In the genomic region with DNA sequence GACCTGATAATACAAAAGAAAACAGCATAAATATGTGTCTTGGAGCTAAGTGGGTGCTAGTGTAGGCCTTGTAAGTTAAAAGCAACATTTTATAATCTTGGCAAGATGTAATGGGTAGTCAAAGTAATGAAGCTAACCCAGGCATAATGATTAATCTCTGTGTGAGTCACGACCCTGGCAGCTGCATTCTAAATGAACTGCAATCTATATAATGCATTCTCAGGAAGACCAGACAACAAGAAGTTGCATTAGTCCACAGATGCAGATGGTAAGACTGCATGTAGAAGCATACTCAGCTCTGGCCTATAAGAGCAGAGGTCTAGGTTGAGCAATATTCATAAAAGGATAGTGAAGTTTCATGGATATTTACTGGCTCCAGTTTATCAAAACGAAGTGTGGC, we compare ENCODE assay signal across 16 cellular contexts.
DNase-seq lines count a peak whose midpoint lies in the region; ATAC-seq and TF ChIP-seq lines count a peak whose summit lies in the region.
"Had no signal": no experiment of that assay in that cellular context is flagged by ENCODE, and none has a peak within 500 bp of the region (broad histone marks: within the 10 kb centered on the region; RNA-seq: fewer than 3 reads in every experiment).

No MANE protein-coding gene starts in this region.

- 32% methylated on average over 2 of the region's 2 CpGs for WGBS in mesenchymal stem cell

- H3K9me3 ChIP-seq in mesenchymal stem cell (ENCODE audit: control insufficient read depth, low read length), result no peaks in the 10 kb centered on the region
- no peaks in the 10 kb centered on the region for H3K9me3 ChIP-seq in MM.1S (replicated peaks; ENCODE audit: insufficient read depth, low read length)
- H3K9me3 ChIP-seq: adrenal gland, HAP-1 had no signal

- H3K9ac ChIP-seq in mesenchymal stem cell (ENCODE audit: low read length) (no peak overlapping the region), MM.1S (ENCODE audit: low read length) (no peak overlapping the region)

- H3K14ac ChIP-seq in mesenchymal stem cell (ENCODE audit: low read length in 2 of 2), result no peak overlapping the region

- H3K18ac ChIP-seq in mesenchymal stem cell (ENCODE audit: low read depth in 1 of 2, low read length in 2 of 2), result no peak overlapping the region

- no peaks in the 10 kb centered on the region for H4K20me1 ChIP-seq in MM.1S (ENCODE audit: insufficient read depth, low read length)

- H3K4me1 Mint-ChIP-seq in brain, result peaks cover 37% of the 10 kb centered on the region
- H3K4me1 Mint-ChIP-seq: activated B cell treated with CpG ODN at 0.5 μM for 24 hours had no signal

- H3K79me2 ChIP-seq in MM.1S (ENCODE audit: low read length), result no peaks in the 10 kb centered on the region

- H3K27ac ChIP-seq in mesenchymal stem cell (ENCODE audit: low read length, poor library complexity, severe bottlenecking) (no peak overlapping the region), MM.1S (ENCODE audit: low read length) (no peak overlapping the region)
- H3K27ac ChIP-seq: adrenal gland had no signal

- ATAC-seq in GM21390 (IDR thresholded peaks at IDR 0.05; ENCODE audit: unreplicated experiment) (no peak), HG02571 (IDR thresholded peaks at IDR 0.05; ENCODE audit: unreplicated experiment) (no peak), GM19351 (IDR thresholded peaks at IDR 0.05; ENCODE audit: unreplicated experiment) (no peak)

- peak; percentile 56 for DNase-seq in DMS 273 treated with DMSO at 0.1 percent for 48 hours (lab: John Stamatoyannopoulos, UW)
- peak; percentile 16 for DNase-seq in LoVo (ENCODE audit: low spot score)
- DNase-seq in mesenchymal stem cell, result peak; percentile 74
- DNase-seq in MM.1S, result no peak
- DNase-seq: activated B cell treated with CpG ODN at 0.5 μM for 24 hours; effector CD8-positive, alpha-beta T cell; Karpas-422; NCI-H510A treated with DMSO at 0.1 percent for 48 hours; posterior cingulate gyrus; stimulated activated CD4-positive, alpha-beta T cell treated with anti-CD3 and anti-CD28 coated beads, Interleukin-4, amount 100 ng/mL, for 24 hours had no signal

- no peak overlapping the region for H4K8ac ChIP-seq in mesenchymal stem cell (ENCODE audit: low read length)

- H3K4me1 ChIP-seq in mesenchymal stem cell (ENCODE audit: control insufficient read depth, insufficient read depth, low read depth, low read length) (no peaks in the 10 kb centered on the region), MM.1S (ENCODE audit: low read length) (no peaks in the 10 kb centered on the region)
- H3K4me1 ChIP-seq: HAP-1 had no signal

- H3K9me2 ChIP-seq in MM.1S (replicated peaks; ENCODE audit: insufficient read depth, low read length), result no peaks in the 10 kb centered on the region

- no peaks in the 10 kb centered on the region for H3F3A ChIP-seq in MM.1S (ENCODE audit: insufficient read depth, low read length)

- H2BK120ac ChIP-seq in mesenchymal stem cell (ENCODE audit: low read depth, low read length), result no peak overlapping the region

- H4K91ac ChIP-seq in mesenchymal stem cell (ENCODE audit: low read length), result no peak overlapping the region

- H3K36me3 Mint-ChIP-seq in brain, result no peaks in the 10 kb centered on the region

- no peak overlapping the region for H3K4me2 ChIP-seq in mesenchymal stem cell (ENCODE audit: low read length, poor library complexity, severe bottlenecking)
- no peak overlapping the region for H3K4me2 ChIP-seq in MM.1S (ENCODE audit: low read depth, low read length)

- no peaks in the 10 kb centered on the region for H3K27me3 ChIP-seq in mesenchymal stem cell (ENCODE audit: control insufficient read depth in 1 of 2, insufficient read depth in 1 of 2, low read length in 2 of 2)
- no peaks in the 10 kb centered on the region for H3K27me3 ChIP-seq in MM.1S (replicated peaks; ENCODE audit: insufficient read depth, low read length)
- H3K27me3 ChIP-seq: adrenal gland had no signal

- H3K36me3 ChIP-seq in mesenchymal stem cell (ENCODE audit: control insufficient read depth in 1 of 2, insufficient read depth in 2 of 2, low read depth in 1 of 2, low read length in 2 of 2) (no peaks in the 10 kb centered on the region), MM.1S (replicated peaks; ENCODE audit: insufficient read depth, low read length) (no peaks in the 10 kb centered on the region)
- H3K36me3 ChIP-seq: adrenal gland, HAP-1 had no signal

- no peak for TF ChIP-seq CTCF in brain (conservative IDR thresholded peaks at IDR 0.05)
- TF ChIP-seq CTCF in MM.1S (IDR thresholded peaks at IDR 0.05; ENCODE audit: low read length), result no peak

- H2AFZ ChIP-seq in mesenchymal stem cell (ENCODE audit: low read depth, low read length) (no peak overlapping the region), MM.1S (ENCODE audit: low read length) (no peak overlapping the region)

- no peaks in the 10 kb centered on the region for H3K79me1 ChIP-seq in mesenchymal stem cell (replicated peaks; ENCODE audit: low read length, poor library complexity, severe bottlenecking)

- no peak overlapping the region for H3K23ac ChIP-seq in mesenchymal stem cell (ENCODE audit: low read length in 2 of 2)

- no peak overlapping the region for H2BK12ac ChIP-seq in mesenchymal stem cell (ENCODE audit: low read length in 2 of 2)

- H3K27me3 Mint-ChIP-seq in brain, result no peaks in the 10 kb centered on the region

- no peak overlapping the region for H2BK15ac ChIP-seq in mesenchymal stem cell (ENCODE audit: low read depth, poor library complexity, severe bottlenecking)

- H3K4ac ChIP-seq in mesenchymal stem cell (ENCODE audit: low read depth in 1 of 2, low read length in 2 of 2), result no peak overlapping the region

- H3K9me3 Mint-ChIP-seq in brain, result no peaks in the 10 kb centered on the region
- H3K9me3 Mint-ChIP-seq: activated B cell treated with CpG ODN at 0.5 μM for 24 hours had no signal

- H3K27ac Mint-ChIP-seq in brain, result peak overlapping the region in 3 of 5 experiments; percentile 55 to 76 (median 72)
- H3K27ac Mint-ChIP-seq: activated B cell treated with CpG ODN at 0.5 μM for 24 hours had no signal

- H2AK5ac ChIP-seq in mesenchymal stem cell (ENCODE audit: low read length, severe bottlenecking), result no peak overlapping the region

- no peak overlapping the region for H3K4me3 Mint-ChIP-seq in brain
- H3K4me3 Mint-ChIP-seq: activated B cell treated with CpG ODN at 0.5 μM for 24 hours had no signal

- H2BK5ac ChIP-seq in mesenchymal stem cell (ENCODE audit: low read depth, low read length, poor library complexity, severe bottlenecking), result no peak overlapping the region

- H3K4me3 ChIP-seq in mesenchymal stem cell (ENCODE audit: insufficient read depth in 1 of 2, low read depth in 1 of 2, low read length in 2 of 2) (no peak overlapping the region), MM.1S (ENCODE audit: low read length) (no peak overlapping the region)
- H3K4me3 ChIP-seq: adrenal gland, HAP-1 had no signal
